Comparison of ENCODE assay signal across 1 cellular context in genomic region chr12:21476949-21477348, GRCh38.
TF ChIP-seq lines count a peak whose summit lies in the region.

No MANE protein-coding gene starts in this region.

TF ChIP-seq in IMR-90, 13 proteins besides CTCF, POLR2A, EP300 and RAD21:
- TF ChIP-seq BHLHE40 (IDR thresholded peaks at IDR 0.05; ENCODE audit: low read depth, low read length) (peak; percentile 98), FOS (IDR thresholded peaks at IDR 0.05; ENCODE audit: low read depth, low read length) (peak; percentile 20; the same call in 1 of the 2 replicates), MXI1 (IDR thresholded peaks at IDR 0.05; ENCODE audit: borderline replicate concordance, low read depth, low read length) (no peak), USF2 (IDR thresholded peaks at IDR 0.05; ENCODE audit: low read depth, low read length) (peak; percentile 66), NFE2L2 (IDR thresholded peaks at IDR 0.05; ENCODE audit: low read depth, low read length) (no peak), MAFK (IDR thresholded peaks at IDR 0.05; ENCODE audit: low read depth, low read length) (no peak), RCOR1 (IDR thresholded peaks at IDR 0.05; ENCODE audit: insufficient replicate concordance, low read length) (no peak), SMC3 (IDR thresholded peaks at IDR 0.05; ENCODE audit: low read depth, low read length) (no peak), ELK1 (IDR thresholded peaks at IDR 0.05; ENCODE audit: borderline replicate concordance, low read depth, low read length) (no peak), CHD1 (IDR thresholded peaks at IDR 0.05; ENCODE audit: low read depth, low read length) (no peak), CEBPB (IDR thresholded peaks at IDR 0.05; ENCODE audit: low read depth, low read length) (no peak), MAZ (IDR thresholded peaks at IDR 0.05; ENCODE audit: borderline replicate concordance, low read depth, low read length) (no peak), RFX5 (IDR thresholded peaks at IDR 0.05; ENCODE audit: low read depth, low read length) (no peak)
